In genomic region chr6:97712751-97713150, GRCh38 we compare ENCODE assay signal across 25 cellular contexts.
DNase-seq lines count a peak whose midpoint lies in the region; ATAC-seq, FAIRE-seq and TF ChIP-seq lines count a peak whose summit lies in the region.
"Had no signal": no experiment of that assay in that cellular context is flagged by ENCODE, and none has a peak within 500 bp of the region (broad histone marks: within the 10 kb centered on the region; RNA-seq: fewer than 3 reads in every experiment).

No MANE protein-coding gene starts in this region.

- no peak for DNase-seq in HepG2 (ENCODE audit: low spot score)
- no peak for DNase-seq in right lobe of liver
- no peak for DNase-seq in right cardiac atrium
- DNase-seq in osteoblast (ENCODE audit: insufficient read length, low spot score, missing footprints): no peak
- DNase-seq: 8988T; ACHN; BE2C; C1 segment of cervical spinal cord; CD4-positive, alpha-beta memory T cell; CD4-positive, CD25-positive, alpha-beta regulatory T cell; CD8-positive, alpha-beta memory T cell; COR-L47; DMS 273 treated with DMSO at 0.1 percent for 48 hours; DMS153; DMS53; DMS79; DND-41; EL; GDM1 had no signal

- H4K20me1 ChIP-seq in HepG2 (ENCODE audit: insufficient read depth, low read length) (no peaks in the 10 kb centered on the region), osteoblast (ENCODE audit: insufficient read depth, low read length) (no peaks in the 10 kb centered on the region)
- H4K20me1 ChIP-seq: BLaER1 had no signal

- TF ChIP-seq EP300 in HepG2 (IDR thresholded peaks at IDR 0.05; ENCODE audit: low read depth in 2 of 2, low read length in 2 of 2): no peak
- TF ChIP-seq EP300 in HepG2 (CRISPR knock-in tag; IDR thresholded peaks at IDR 0.05; ENCODE audit: borderline replicate concordance): no peak

- in situ Hi-C loops in HepG2 (cut with HindIII; ENCODE audit: extremely low pct_ligation_motif_present, low pct_unique_long_range_greater_than_20kb): loop anchor here (25.0 kb wide), 1 partner anchor 1125 kb away; the partner anchor contains the start of gene POU3F2

- ATAC-seq in HepG2 (no peak), right lobe of liver (no peak), esophagus mucosa (peak; percentile 62), right cardiac atrium (no peak)
- ATAC-seq: GM12878 had no signal

- H3K4me2 ChIP-seq in HepG2 (ENCODE audit: low read depth, low read length) (no peak overlapping the region), osteoblast (ENCODE audit: insufficient read depth, low read length) (no peak overlapping the region)
- H3K4me2 ChIP-seq: BLaER1 had no signal

- H3K36me3 ChIP-seq in HepG2 (replicated peaks in 1 of 2; ENCODE audit: control insufficient read depth in 1 of 2, insufficient read depth in 2 of 2, low read length in 2 of 2) (no peaks in the 10 kb centered on the region), right lobe of liver (no peaks in the 10 kb centered on the region), osteoblast (ENCODE audit: insufficient read depth, low read length) (no peaks in the 10 kb centered on the region)
- H3K36me3 ChIP-seq: BE2C, BLaER1 had no signal

- WGBS in HepG2 (ENCODE audit: low lambda C conversion rate): 2% methylated on average over 4 of the region's 4 CpGs
- WGBS in right lobe of liver (ENCODE audit: insufficient coverage, low coverage, low lambda C conversion rate, missing lambda C conversion rate): 62% methylated on average over 4 of the region's 4 CpGs
- WGBS in right cardiac atrium: 81% methylated on average over 4 of the region's 4 CpGs

- H3K27ac ChIP-seq in HepG2 (ENCODE audit: extremely low read length, insufficient read depth, low read length) (no peak overlapping the region), right lobe of liver (no peak overlapping the region), right cardiac atrium (ENCODE audit: low read length) (no peak overlapping the region), osteoblast (ENCODE audit: low read depth, low read length) (no peak overlapping the region)
- H3K27ac ChIP-seq: BLaER1 had no signal

- intact Hi-C loops in HepG2 (cut with micrococcal nuclease; ENCODE audit: unreplicated experiment): no loop called here
- intact Hi-C loops in right lobe of liver (cut with DNase I): no loop called here
- intact Hi-C loops in right cardiac atrium (cut with DNase I): no loop called here

- H3K79me2 ChIP-seq in HepG2 (ENCODE audit: insufficient read depth, low read length) (no peaks in the 10 kb centered on the region), osteoblast (ENCODE audit: insufficient read depth, low read length) (no peaks in the 10 kb centered on the region)

- TF ChIP-seq CTCF in HepG2 (CRISPR knock-in tag; IDR thresholded peaks at IDR 0.05) (no peak), right lobe of liver (IDR thresholded peaks at IDR 0.05) (no peak), osteoblast (IDR thresholded peaks at IDR 0.05; ENCODE audit: extremely low read depth, low read depth, low read length) (no peak)

- H3K27me3 ChIP-seq in HepG2 (ENCODE audit: control insufficient read depth in 1 of 2, insufficient read depth in 2 of 2, low read length in 2 of 2) (no peaks in the 10 kb centered on the region), right lobe of liver (no peaks in the 10 kb centered on the region), right cardiac atrium (ENCODE audit: control insufficient read depth, insufficient read depth) (no peaks in the 10 kb centered on the region), osteoblast (ENCODE audit: insufficient read depth, low read length) (no peaks in the 10 kb centered on the region)
- H3K27me3 ChIP-seq: BE2C, BLaER1 had no signal

- no peak for FAIRE-seq in HepG2 (lab: Jason Lieb, UNC)
- FAIRE-seq: A204.1, GM12878, GM12892, GM18507 had no signal

- H3K9ac ChIP-seq in HepG2 (ENCODE audit: insufficient read depth, low read depth, low read length): no peak overlapping the region
- H3K9ac ChIP-seq: BLaER1 had no signal

- POLR2A ChIA-PET in HepG2 (lab: Yijun Ruan, JAX): no interaction called here

- no peaks in the 10 kb centered on the region for H3K4me1 ChIP-seq in HepG2 (ENCODE audit: insufficient read depth, low read length)
- H3K4me1 ChIP-seq in right lobe of liver: no peaks in the 10 kb centered on the region
- H3K4me1 ChIP-seq in right cardiac atrium (ENCODE audit: control insufficient read depth, insufficient read depth, low read length): no peaks in the 10 kb centered on the region
- no peaks in the 10 kb centered on the region for H3K4me1 ChIP-seq in osteoblast (ENCODE audit: insufficient read depth, low read length)
- H3K4me1 ChIP-seq: BE2C, BLaER1 had no signal

- H3K4me3 ChIP-seq in HepG2 (replicated peaks in 1 of 3; ENCODE audit: insufficient read depth in 1 of 3, low read depth in 2 of 3, low read length in 3 of 3) (no peak overlapping the region), right lobe of liver (no peak overlapping the region), right cardiac atrium (ENCODE audit: low read length) (no peak overlapping the region), osteoblast (ENCODE audit: insufficient read depth, low read length) (no peak overlapping the region)
- H3K4me3 ChIP-seq: BLaER1, GM12878 had no signal

- CTCF ChIA-PET in HepG2 (lab: Yijun Ruan, JAX; ENCODE audit: low intra/inter-chr PET ratio, low total read pairs): no interaction called here

- TF ChIP-seq RAD21 in HepG2 (CRISPR knock-in tag; IDR thresholded peaks at IDR 0.05): no peak

- H3K9me3 ChIP-seq in HepG2 (ENCODE audit: low read length) (no peaks in the 10 kb centered on the region), right lobe of liver (no peaks in the 10 kb centered on the region), right cardiac atrium (ENCODE audit: control insufficient read depth, low read length) (no peaks in the 10 kb centered on the region), osteoblast (ENCODE audit: low read depth, low read length) (peaks cover 5% of the 10 kb centered on the region)
- H3K9me3 ChIP-seq: BE2C, BLaER1 had no signal

- no peak overlapping the region for H2AFZ ChIP-seq in HepG2 (ENCODE audit: low read length)
- H2AFZ ChIP-seq in osteoblast (ENCODE audit: low read length): no peak overlapping the region

- no TSS peak for BruUV-seq in HepG2 (replicated peaks; lab: Mats Ljungman, UMichigan)

- TF ChIP-seq POLR2A in HepG2 (IDR thresholded peaks at IDR 0.05; ENCODE audit: insufficient read depth in 1 of 2, low read depth in 2 of 2, low read length in 2 of 2): no peak
- TF ChIP-seq POLR2A in right lobe of liver (IDR thresholded peaks at IDR 0.05): no peak

TF ChIP-seq in HepG2, 621 proteins besides CTCF, POLR2A, EP300 and RAD21:
- TF ChIP-seq SP1 (IDR thresholded peaks at IDR 0.05): no peak
- no peak for TF ChIP-seq SP1 (CRISPR knock-in tag; IDR thresholded peaks at IDR 0.05)
- TF ChIP-seq, protein P1, sequence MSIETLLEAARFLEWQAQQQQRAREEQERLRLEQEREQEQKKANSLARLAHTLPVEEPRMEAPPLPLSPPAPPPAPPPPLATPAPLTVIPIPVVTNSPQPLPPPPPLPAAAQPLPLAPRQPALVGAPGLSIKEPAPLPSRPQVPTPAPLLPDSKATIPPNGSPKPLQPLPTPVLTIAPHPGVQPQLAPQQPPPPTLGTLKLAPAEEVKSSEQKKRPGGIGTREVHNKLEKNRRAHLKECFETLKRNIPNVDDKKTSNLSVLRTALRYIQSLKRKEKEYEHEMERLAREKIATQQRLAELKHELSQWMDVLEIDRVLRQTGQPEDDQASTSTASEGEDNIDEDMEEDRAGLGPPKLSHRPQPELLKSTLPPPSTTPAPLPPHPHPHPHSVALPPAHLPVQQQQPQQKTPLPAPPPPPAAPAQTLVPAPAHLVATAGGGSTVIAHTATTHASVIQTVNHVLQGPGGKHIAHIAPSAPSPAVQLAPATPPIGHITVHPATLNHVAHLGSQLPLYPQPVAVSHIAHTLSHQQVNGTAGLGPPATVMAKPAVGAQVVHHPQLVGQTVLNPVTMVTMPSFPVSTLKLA (IDR thresholded peaks at IDR 0.05): 0 out of 2 replicates have a peak, but pooled peaks have one; percentile 11
TF ChIP-seq in HepG2: peak in this region for 1.
